ENCODE assay signal across 8 cellular contexts in the genomic region with DNA sequence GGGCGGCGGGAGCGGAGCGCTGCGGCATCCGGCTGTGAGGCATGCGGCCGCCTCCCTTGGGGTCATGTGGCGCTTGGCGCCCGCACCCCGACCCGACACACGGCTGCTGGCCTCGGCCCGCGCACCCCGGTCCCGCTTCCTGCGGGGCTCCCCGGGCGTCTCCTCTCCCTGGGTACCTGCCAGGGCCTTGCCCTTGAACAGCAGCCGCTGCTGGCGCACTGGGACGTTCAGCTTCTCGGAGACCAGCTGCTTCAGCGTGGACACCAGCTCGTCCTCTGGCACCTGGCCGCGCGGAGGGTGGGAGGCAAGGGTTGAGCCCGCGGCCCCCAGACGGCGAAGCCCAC. TPM values are rescaled to one million over a fixed set of nuclear protein-coding genes. Genes with fewer than 3 reads are reported as not detected.
DNase-seq lines count a peak whose midpoint lies in the region; ATAC-seq and TF ChIP-seq lines count a peak whose summit lies in the region.

No MANE protein-coding gene starts in this region.

- WGBS in endodermal cell (ENCODE audit: insufficient coverage in 1 of 2, insufficient read length in 1 of 2), 2 experiments, result 4% methylated on average over 35 of the region's 35 CpGs; no CpG with 5 or more reads in 1 of the 2 experiments

- no peaks in the 10 kb centered on the region for H3K4me1 ChIP-seq in endodermal cell (ENCODE audit: control insufficient read depth, insufficient read depth, low read length)
- H3K4me1 ChIP-seq in naive thymus-derived CD4-positive, alpha-beta T cell (ENCODE audit: control insufficient read depth in 2 of 2, insufficient read depth in 2 of 2, low read length in 2 of 2), result peaks cover 0 to 10% of the 10 kb centered on the region in 2 donors

- H3K36me3 Mint-ChIP-seq in endodermal cell (ENCODE audit: low read depth), result peaks cover 6% of the 10 kb centered on the region
- peaks cover 0 to 4% (median 0%) of the 10 kb centered on the region in 5 donors for H3K36me3 Mint-ChIP-seq in naive thymus-derived CD4-positive, alpha-beta T cell

- CTCF ChIA-PET in naive thymus-derived CD4-positive, alpha-beta T cell (lab: Charles Lee), result no interaction called here

- DNase-seq in DMS53 (lab: John Stamatoyannopoulos, UW), result peak; percentile 59
- no peak for DNase-seq in DMS53 treated with DMSO at 0.1 percent for 48 hours (lab: John Stamatoyannopoulos, UW; ENCODE audit: unreplicated experiment)
- peak; percentile 22 for DNase-seq in T-helper 9 cell
- DNase-seq in endodermal cell, result peak; percentile 54
- DNase-seq in naive thymus-derived CD4-positive, alpha-beta T cell, result peak in 6 of 9 donors; percentile 22 to 44 (median 30)

- H3K9ac ChIP-seq in endodermal cell (ENCODE audit: extremely low read depth, low read length, poor library complexity, severe bottlenecking), result no peak overlapping the region

- H3K27me3 ChIP-seq in endodermal cell (ENCODE audit: control insufficient read depth, insufficient read depth, low read length, poor library complexity, severe bottlenecking), result no peaks in the 10 kb centered on the region
- H3K27me3 ChIP-seq in naive thymus-derived CD4-positive, alpha-beta T cell (ENCODE audit: control insufficient read depth in 2 of 2, insufficient read depth in 2 of 2, low read length in 2 of 2), result no peaks in the 10 kb centered on the region

- H3K9me3 Mint-ChIP-seq in endodermal cell, result peaks cover 75% of the 10 kb centered on the region
- no peaks in the 10 kb centered on the region for H3K9me3 Mint-ChIP-seq in naive thymus-derived CD4-positive, alpha-beta T cell

- no peak overlapping the region for H3K27ac Mint-ChIP-seq in endodermal cell
- H3K27ac Mint-ChIP-seq in naive thymus-derived CD4-positive, alpha-beta T cell, result no peak overlapping the region

- no peaks in the 10 kb centered on the region for H3K9me3 ChIP-seq in endodermal cell (ENCODE audit: control insufficient read depth, low read length)
- H3K9me3 ChIP-seq in naive thymus-derived CD4-positive, alpha-beta T cell (ENCODE audit: control insufficient read depth in 2 of 3, low read length in 3 of 3), result no peaks in the 10 kb centered on the region

- peak overlapping the region; percentile 61 for H3K4me3 Mint-ChIP-seq in endodermal cell
- peak overlapping the region in 7 of 10 donors; percentile 30 to 88 (median 56) for H3K4me3 Mint-ChIP-seq in naive thymus-derived CD4-positive, alpha-beta T cell

- H3K4me3 ChIP-seq in endodermal cell (ENCODE audit: low read length), result peak overlapping the region; percentile 72
- H3K4me3 ChIP-seq in naive thymus-derived CD4-positive, alpha-beta T cell (ENCODE audit: low read length), result peak overlapping the region; percentile 37

- no peaks in the 10 kb centered on the region for H3K27me3 Mint-ChIP-seq in endodermal cell (ENCODE audit: insufficient read depth)
- no peaks in the 10 kb centered on the region for H3K27me3 Mint-ChIP-seq in naive thymus-derived CD4-positive, alpha-beta T cell

- H3K27ac ChIP-seq in endodermal cell (ENCODE audit: low read depth, low read length), result no peak overlapping the region
- peak overlapping the region; percentile 66 for H3K27ac ChIP-seq in naive thymus-derived CD4-positive, alpha-beta T cell (ENCODE audit: low read depth, low read length)

- POLR2A ChIA-PET in naive thymus-derived CD4-positive, alpha-beta T cell (lab: Charles Lee), result interaction anchor here (0.9 to 7.0 kb wide), 5 partner anchors 9 to 88 kb away, joined by 3 to 69 read pairs (median 8); a partner anchor contains a TSS

- H3K36me3 ChIP-seq in endodermal cell (ENCODE audit: control insufficient read depth, insufficient read depth, low read length), result peaks cover 4% of the 10 kb centered on the region
- peaks cover 0 to 6% (median 4%) of the 10 kb centered on the region in 3 experiments for H3K36me3 ChIP-seq in naive thymus-derived CD4-positive, alpha-beta T cell (ENCODE audit: control insufficient read depth in 2 of 3, insufficient read depth in 3 of 3, low read length in 3 of 3)

- TF ChIP-seq CTCF in endodermal cell (conservative IDR thresholded peaks at IDR 0.05), result no peak

- H3K4me1 Mint-ChIP-seq in endodermal cell, result no peaks in the 10 kb centered on the region
- peaks cover 5 to 38% (median 17%) of the 10 kb centered on the region in 7 donors for H3K4me1 Mint-ChIP-seq in naive thymus-derived CD4-positive, alpha-beta T cell

- no peak for ATAC-seq in naive thymus-derived CD4-positive, alpha-beta T cell
- ATAC-seq in GM21528 (IDR thresholded peaks at IDR 0.05; ENCODE audit: low FRiP score, unreplicated experiment) (no peak), HG03439 (IDR thresholded peaks at IDR 0.05; ENCODE audit: unreplicated experiment) (no peak), GM18511 (IDR thresholded peaks at IDR 0.05; ENCODE audit: unreplicated experiment) (no peak)

- intact Hi-C loops in naive thymus-derived CD4-positive, alpha-beta T cell (cut with micrococcal nuclease), result loop anchor here (1.0 kb wide), 2 partner anchors 29 to 30 kb away; a partner anchor contains a TSS

RNA-seq across cellular contexts. Expression of a gene that starts 0.4 kb away (rescaled TPM):
- 10 to 100 TPM; 29.1 to 35.9 TPM for total RNA-seq in endodermal cell
- polyA plus RNA-seq in endodermal cell (2013, experiment 1 of 2), result 24.5 TPM
- polyA plus RNA-seq in endodermal cell (2013, experiment 2 of 2), result 24.5 TPM
- 10 to 100 TPM in 4 of 5 experiments, 1 to 10 TPM in 1; 9.2 to 41.5 (median 32.5) TPM for total RNA-seq in naive thymus-derived CD4-positive, alpha-beta T cell
- 10 to 100 TPM; 46.0 to 65.7 TPM for polyA plus RNA-seq in naive thymus-derived CD4-positive, alpha-beta T cell

RNA-seq across cellular contexts. Expression of a gene that starts 4.4 kb away (rescaled TPM):
- 1 to 10 TPM; 5.4 to 9.1 TPM for total RNA-seq in endodermal cell
- polyA plus RNA-seq in endodermal cell (2013, experiment 1 of 2), result 7.4 TPM
- 7.8 TPM for polyA plus RNA-seq in endodermal cell (2013, experiment 2 of 2)
- total RNA-seq in naive thymus-derived CD4-positive, alpha-beta T cell, result 10 to 100 TPM; 11.7 to 22.7 (median 19.0) TPM
- polyA plus RNA-seq in naive thymus-derived CD4-positive, alpha-beta T cell, result 10 to 100 TPM; 35.0 to 58.7 TPM

RNA-seq across cellular contexts. Expression of a gene that starts 6.9 kb away (rescaled TPM):
- 10 to 100 TPM; 29.5 to 34.1 TPM for total RNA-seq in endodermal cell
- 27.7 TPM for polyA plus RNA-seq in endodermal cell (2013, experiment 1 of 2)
- 27.9 TPM for polyA plus RNA-seq in endodermal cell (2013, experiment 2 of 2)
- 10 to 100 TPM; 11.6 to 57.0 (median 20.4) TPM for total RNA-seq in naive thymus-derived CD4-positive, alpha-beta T cell
- 10 to 100 TPM; 78.1 to 85.1 TPM for polyA plus RNA-seq in naive thymus-derived CD4-positive, alpha-beta T cell

RNA-seq across cellular contexts. Expression of a gene that starts 27.9 kb away (rescaled TPM):
- 10 to 100 TPM; 52.6 to 68.8 TPM for total RNA-seq in endodermal cell
- 68.6 TPM for polyA plus RNA-seq in endodermal cell (2013, experiment 1 of 2)
- 65.1 TPM for polyA plus RNA-seq in endodermal cell (2013, experiment 2 of 2)
- 10 to 100 TPM; 32.9 to 45.7 (median 43.3) TPM for total RNA-seq in naive thymus-derived CD4-positive, alpha-beta T cell
- 1 to 10 TPM in 1 of 2 donors, under 1 TPM in 1; 0.93 to 1.2 TPM for polyA plus RNA-seq in naive thymus-derived CD4-positive, alpha-beta T cell

RNA-seq across cellular contexts. Expression of a gene that starts 30.0 kb away (rescaled TPM):
- total RNA-seq in endodermal cell, result 10 to 100 TPM; 23.6 to 24.3 TPM
- 27.7 TPM for polyA plus RNA-seq in endodermal cell (2013, experiment 1 of 2)
- polyA plus RNA-seq in endodermal cell (2013, experiment 2 of 2), result 26.2 TPM
- total RNA-seq in naive thymus-derived CD4-positive, alpha-beta T cell, result 10 to 100 TPM; 37.6 to 63.7 (median 50.9) TPM
- 10 to 100 TPM; 22.2 to 31.1 TPM for polyA plus RNA-seq in naive thymus-derived CD4-positive, alpha-beta T cell
